ENCODE assay signal across 8 cellular contexts in the genomic region with DNA sequence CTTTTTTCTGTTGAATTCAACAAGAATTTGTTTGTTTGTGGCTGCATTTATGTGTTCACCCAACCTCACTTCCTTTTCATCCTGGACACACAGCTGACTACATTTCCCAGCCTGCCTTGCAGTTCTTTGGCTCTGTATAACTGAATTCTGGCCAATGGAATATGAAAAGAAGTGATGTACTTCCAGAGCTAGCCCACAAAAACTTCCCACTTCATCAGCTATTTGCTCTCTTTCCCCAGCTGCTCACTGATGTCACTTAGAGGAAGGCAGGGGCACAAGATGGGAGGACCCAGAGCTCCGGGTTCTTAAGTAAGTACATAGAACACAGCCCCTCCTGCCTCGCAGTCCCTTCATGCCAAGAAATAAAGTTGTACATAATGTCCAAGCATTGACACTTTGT.
DNase-seq lines count a peak whose midpoint lies in the region; ATAC-seq and TF ChIP-seq lines count a peak whose summit lies in the region.

No MANE protein-coding gene starts in this region.

- intact Hi-C loops in body of pancreas (cut with DNase I), result no loop called here

- H3K27me3 ChIP-seq in body of pancreas, result no peaks in the 10 kb centered on the region

- H3K27ac ChIP-seq in body of pancreas, result peak overlapping the region in 2 of 4 donors; percentile 24 to 34

- peak; percentile 67 for DNase-seq in HFF-Myc (ENCODE audit: extremely low read depth, low read depth)
- peak; percentile 24 to 59 (median 40) for DNase-seq in body of pancreas
- DNase-seq in left kidney (ENCODE audit: low read depth, low spot score), result peak; percentile 71
- peak; percentile 50 for DNase-seq in superior temporal gyrus (ENCODE audit: extremely low spot score)
- DNase-seq in NCI-H1092 (lab: John Stamatoyannopoulos, UW), result no peak
- no peak for DNase-seq in activated naive CD4-positive, alpha-beta T cell (lab: John Stamatoyannopoulos, UW)

- no peak for TF ChIP-seq CTCF in HFF-Myc (IDR thresholded peaks at IDR 0.05; ENCODE audit: low read depth, low read length, missing control alignments)
- TF ChIP-seq CTCF in body of pancreas (IDR thresholded peaks at IDR 0.05), result no peak

- H3K4me3 ChIP-seq in HFF-Myc (replicated peaks; ENCODE audit: low read depth, low read length) (peak overlapping the region; percentile 23), body of pancreas (no peak overlapping the region)

- no peaks in the 10 kb centered on the region for H3K36me3 ChIP-seq in body of pancreas (replicated peaks in 1 of 2; ENCODE audit: insufficient read depth in 1 of 2, low read depth in 2 of 2)

- H3K4me1 ChIP-seq in body of pancreas, result peaks cover 52% of the 10 kb centered on the region

- WGBS in body of pancreas, 2 donors, result 86 to 92% methylated on average over 2 of the region's 2 CpGs

- no peaks in the 10 kb centered on the region for H3K9me3 ChIP-seq in body of pancreas

- peak in 2 of 3 donors; percentile 12 to 24 for TF ChIP-seq POLR2A in body of pancreas (IDR thresholded peaks at IDR 0.05)

- ATAC-seq in body of pancreas (peak; percentile 10), HG03354 (IDR thresholded peaks at IDR 0.05; ENCODE audit: poor library complexity, severe bottlenecking, unreplicated experiment) (no peak), HG03521 (IDR thresholded peaks at IDR 0.05; ENCODE audit: unreplicated experiment) (no peak)

Comparison
In these comparisons a context has a peak if more than half of its experiments do, and no peak if none do; other contexts are left out.
1. DNase-seq: peak in HFF-Myc (single experiment), body of pancreas (4 of 4), left kidney (single experiment) and superior temporal gyrus (single experiment); none in NCI-H1092 (single experiment) and activated naive CD4-positive, alpha-beta T cell (0 of 4).